Comparison of ENCODE assay signal across 9 cellular contexts in the genomic region with DNA sequence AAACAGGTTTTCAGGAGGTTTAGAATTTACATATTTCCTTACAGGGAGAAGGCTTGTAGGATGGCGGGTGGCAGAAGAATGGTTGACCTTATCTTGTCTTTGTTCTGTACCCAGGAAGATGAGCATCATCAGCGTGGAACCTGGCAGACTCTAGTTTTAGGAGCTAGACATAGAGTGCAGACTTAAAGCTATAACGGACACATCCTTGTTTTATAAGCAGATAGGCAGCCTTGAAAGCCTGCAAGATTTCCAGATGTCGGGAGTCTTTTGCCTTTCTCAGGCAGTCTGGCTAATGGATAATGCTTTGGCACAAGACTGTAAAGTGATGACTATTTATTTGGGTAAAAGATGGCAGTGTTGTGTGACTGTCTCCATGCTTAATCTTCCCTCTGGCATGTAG. TPM values are rescaled to one million over a fixed set of nuclear protein-coding genes. Genes with fewer than 3 reads are reported as not detected.
"Had no signal": no experiment of that assay in that cellular context is flagged by ENCODE, and none has a peak within 500 bp of the region (broad histone marks: within the 10 kb centered on the region; RNA-seq: fewer than 3 reads in every experiment).

No MANE protein-coding gene starts in this region.

- DNase-seq: GM23248, GOT3, H7, IMR-90 had no signal

- H3K27ac ChIP-seq: GM23248 had no signal

- FAIRE-seq: HTR-8/SVneo had no signal

- H3K36me3 ChIP-seq: HAP-1 had no signal

- H3K9me3 ChIP-seq: HAP-1 had no signal

- H3K4me3 ChIP-seq: GM23248, HAP-1 had no signal

- H3K4me1 ChIP-seq: HAP-1 had no signal

- ATAC-seq: HCT116 had no signal

- H3K9ac ChIP-seq: GM23248 had no signal

RNA-seq across cellular contexts. Expression of a gene that starts 11.7 kb away (rescaled TPM):
- total RNA-seq: GM23248, H4, H7, HT-29, IMR-90 had no signal
- polyA plus RNA-seq: GM23248, IMR-90 had no signal

RNA-seq across cellular contexts. Expression of a gene that starts 20.7 kb away (rescaled TPM):
- total RNA-seq: GM23248, H4, H7, HT-29, IMR-90 had no signal
- polyA plus RNA-seq: GM23248, IMR-90 had no signal

RNA-seq across cellular contexts. Expression of a gene that starts 45.7 kb away (rescaled TPM):
- total RNA-seq: GM23248, H7, IMR-90 had no signal
